Comparison of ENCODE assay signal across 1 cellular context in genomic region chr20:37527638-37528441, GRCh38.
TF ChIP-seq lines count a peak whose summit lies in the region.

TSS of gene BLCAP (minus strand) at chr20:37527876. CDS start at chr20:37519174, 8,702 bp downstream.

TF ChIP-seq in K562, 482 proteins besides CTCF, POLR2A, EP300 and RAD21 (continued from another document and continues in another):
- no peak for TF ChIP-seq ZBTB33 (CRISPR knock-in tag; IDR thresholded peaks at IDR 0.05)
- TF ChIP-seq ZNF77 (CRISPR knock-in tag; IDR thresholded peaks at IDR 0.05), result no peak
- no peak for TF ChIP-seq ZFP30 (CRISPR knock-in tag; IDR thresholded peaks at IDR 0.05; ENCODE audit: borderline replicate concordance)
- no peak for TF ChIP-seq HNRNPH1 (optimal IDR thresholded peaks at IDR 0.05; ENCODE audit: low read depth, low read length)
- TF ChIP-seq FOSL1 (tag; conservative IDR thresholded peaks at IDR 0.05), result no peak; the same call in 1 of the 2 replicates
- peak; percentile 54 to 91 (median 88) for TF ChIP-seq YY1 (IDR thresholded peaks at IDR 0.05; ENCODE audit: borderline replicate concordance in 1 of 3, control insufficient read depth in 1 of 3, extremely low read depth in 1 of 3, insufficient read depth in 3 of 3, insufficient read length in 1 of 3, insufficient replicate concordance in 2 of 3, low read depth in 1 of 3, low read length in 2 of 3)
- no peak for TF ChIP-seq ZNF561 (CRISPR knock-in tag; conservative IDR thresholded peaks at IDR 0.05)
- TF ChIP-seq FOXO4 (CRISPR knock-in tag; IDR thresholded peaks at IDR 0.05), result no peak
- no peak for TF ChIP-seq KDM4B (IDR thresholded peaks at IDR 0.05; ENCODE audit: borderline replicate concordance in 2 of 2, low read depth in 1 of 2)
- no peak for TF ChIP-seq LCOR (CRISPR knock-in tag; IDR thresholded peaks at IDR 0.05)
- TF ChIP-seq RCOR1 (IDR thresholded peaks at IDR 0.05; ENCODE audit: borderline replicate concordance in 1 of 2, low read depth in 2 of 2, low read length in 2 of 2), result peak in 1 of 2 experiments; percentile 1; a peak in 1 of 4 replicates
- TF ChIP-seq XRCC3 (IDR thresholded peaks at IDR 0.05), result no peak
- TF ChIP-seq SETDB1 (IDR thresholded peaks at IDR 0.05; ENCODE audit: low read length), result no peak
- TF ChIP-seq ZNF695 (CRISPR knock-in tag; IDR thresholded peaks at IDR 0.05), result no peak
- TF ChIP-seq HDAC1 (IDR thresholded peaks at IDR 0.05), result peak in 1 of 2 experiments; percentile 88; a peak in 2 of 4 replicates
- peak; percentile 65 for TF ChIP-seq TBP (optimal IDR thresholded peaks at IDR 0.05; ENCODE audit: low read depth, low read length)
- TF ChIP-seq KLF6 (CRISPR knock-in tag; IDR thresholded peaks at IDR 0.05; ENCODE audit: borderline replicate concordance), result 0 out of 2 replicates have a peak, but pooled peaks have one; percentile 13
- TF ChIP-seq TEAD2 (tag; IDR thresholded peaks at IDR 0.05), result no peak
- no peak for TF ChIP-seq ZNF445 (CRISPR knock-in tag; IDR thresholded peaks at IDR 0.05; ENCODE audit: low read depth)
- TF ChIP-seq ZNF740 (CRISPR knock-in tag; IDR thresholded peaks at IDR 0.05), result peak; percentile 82; the same call in 1 of the 2 replicates
- no peak for TF ChIP-seq ZNF740 (tag; IDR thresholded peaks at IDR 0.05)
- TF ChIP-seq RERE (CRISPR knock-in tag; IDR thresholded peaks at IDR 0.05; ENCODE audit: borderline replicate concordance), result no peak
- TF ChIP-seq JUND (IDR thresholded peaks at IDR 0.05; ENCODE audit: borderline replicate concordance, low read depth, low read length), result no peak
- peak; percentile 56; the same call in 1 of the 3 replicates for TF ChIP-seq JUND (tag; IDR thresholded peaks at IDR 0.05; ENCODE audit: borderline replicate concordance, low read depth, low read length)
- no peak for TF ChIP-seq ZBTB49 (CRISPR knock-in tag; IDR thresholded peaks at IDR 0.05; ENCODE audit: borderline replicate concordance)
- no peak for TF ChIP-seq ZNF347 (CRISPR knock-in tag; IDR thresholded peaks at IDR 0.05; ENCODE audit: low read depth)
- TF ChIP-seq CHD2 (IDR thresholded peaks at IDR 0.05; ENCODE audit: low read depth, low read length), result no peak
- TF ChIP-seq PHF8 (IDR thresholded peaks at IDR 0.05; ENCODE audit: borderline replicate concordance, low read length), result peak; percentile 93
- TF ChIP-seq ZBTB40 (IDR thresholded peaks at IDR 0.05), result 0 out of 2 replicates have a peak, but pooled peaks have one; percentile 29
- TF ChIP-seq ZBTB40 (CRISPR knock-in tag; IDR thresholded peaks at IDR 0.05), result no peak
- TF ChIP-seq ZNF76 (CRISPR knock-in tag; IDR thresholded peaks at IDR 0.05; ENCODE audit: borderline replicate concordance), result no peak
- TF ChIP-seq HDAC3 (IDR thresholded peaks at IDR 0.05; ENCODE audit: borderline replicate concordance, partially characterized antibody), result peak; percentile 25
- TF ChIP-seq MTA3 (IDR thresholded peaks at IDR 0.05; ENCODE audit: borderline replicate concordance), result peak; percentile 82
- no peak for TF ChIP-seq GABPB2 (CRISPR knock-in tag; conservative IDR thresholded peaks at IDR 0.05)
- no peak for TF ChIP-seq MTA2 (IDR thresholded peaks at IDR 0.05; ENCODE audit: low read depth)
- 0 out of 2 replicates have a peak, but pooled peaks have one; percentile 46 for TF ChIP-seq GATAD2A (IDR thresholded peaks at IDR 0.05)
- TF ChIP-seq SUPT5H (IDR thresholded peaks at IDR 0.05), result peak; percentile 74; the same call in 1 of the 2 replicates
- TF ChIP-seq SRSF3 (IDR thresholded peaks at IDR 0.05; ENCODE audit: insufficient read depth, low read length), result no peak
- TF ChIP-seq HMG20A (CRISPR knock-in tag; conservative IDR thresholded peaks at IDR 0.05), result no peak
- no peak for TF ChIP-seq PTTG1 (tag; IDR thresholded peaks at IDR 0.05; ENCODE audit: low read depth)
- TF ChIP-seq ZKSCAN1 (IDR thresholded peaks at IDR 0.05; ENCODE audit: low read depth, low read length), result no peak
